ENCODE assay signal across 1 cellular context in genomic region chr11:469684-470667, GRCh38.
TF ChIP-seq lines count a peak whose summit lies in the region.

No MANE protein-coding gene starts in this region.

TF ChIP-seq in HepG2, 621 proteins besides CTCF, POLR2A, EP300 and RAD21 (continued from another document and continues in another):
- TF ChIP-seq POGZ (CRISPR knock-in tag; IDR thresholded peaks at IDR 0.05) (no peak), HNRNPL (IDR thresholded peaks at IDR 0.05; ENCODE audit: low read depth, low read length) (0 out of 2 replicates have a peak, but pooled peaks have one; percentile 29), YY1 (IDR thresholded peaks at IDR 0.05; ENCODE audit: insufficient read depth, insufficient replicate concordance, low read depth, low read length) (peak; percentile 86), U2AF2 (IDR thresholded peaks at IDR 0.05; ENCODE audit: low read depth, low read length) (no peak), ZNF431 (CRISPR knock-in tag; IDR thresholded peaks at IDR 0.05; ENCODE audit: borderline replicate concordance, low read depth) (no peak), ZNF619 (CRISPR knock-in tag; IDR thresholded peaks at IDR 0.05) (no peak; the same call in 1 of the 2 replicates), SSRP1 (CRISPR knock-in tag; IDR thresholded peaks at IDR 0.05) (no peak), STAT6 (CRISPR knock-in tag; IDR thresholded peaks at IDR 0.05; ENCODE audit: borderline replicate concordance) (no peak), IRF9 (CRISPR knock-in tag; IDR thresholded peaks at IDR 0.05; ENCODE audit: borderline replicate concordance) (0 out of 2 replicates have a peak, but pooled peaks have one; percentile 55), ZNF607 (CRISPR knock-in tag; IDR thresholded peaks at IDR 0.05; ENCODE audit: borderline replicate concordance) (peak; percentile 60; the same call in 1 of the 2 replicates), ZBTB42 (CRISPR knock-in tag; IDR thresholded peaks at IDR 0.05) (no peak), SALL1 (CRISPR knock-in tag; IDR thresholded peaks at IDR 0.05) (peak; percentile 57; the same call in 1 of the 2 replicates), ZNF430 (CRISPR knock-in tag; IDR thresholded peaks at IDR 0.05) (peak; percentile 37; the same call in 1 of the 2 replicates), SP4 (CRISPR knock-in tag; IDR thresholded peaks at IDR 0.05) (no peak), KDM6A (CRISPR knock-in tag; IDR thresholded peaks at IDR 0.05; ENCODE audit: low read depth) (0 out of 2 replicates have a peak, but pooled peaks have one; percentile 24), ZMAT5 (CRISPR knock-in tag; IDR thresholded peaks at IDR 0.05; ENCODE audit: borderline replicate concordance, low read depth) (no peak), ZBTB38 (CRISPR knock-in tag; IDR thresholded peaks at IDR 0.05) (peak; percentile 57), ZBTB3 (CRISPR knock-in tag; IDR thresholded peaks at IDR 0.05; ENCODE audit: borderline replicate concordance, low read depth) (no peak), GATAD1 (CRISPR knock-in tag; IDR thresholded peaks at IDR 0.05) (peak; percentile 52; the same call in 1 of the 2 replicates), KLF12 (CRISPR knock-in tag; IDR thresholded peaks at IDR 0.05; ENCODE audit: borderline replicate concordance) (0 out of 2 replicates have a peak, but pooled peaks have one; percentile 33), GLI4 (CRISPR knock-in tag; IDR thresholded peaks at IDR 0.05; ENCODE audit: borderline replicate concordance) (no peak), ZNF138 (CRISPR knock-in tag; IDR thresholded peaks at IDR 0.05; ENCODE audit: low read depth) (no peak), YEATS4 (CRISPR knock-in tag; IDR thresholded peaks at IDR 0.05; ENCODE audit: borderline replicate concordance) (peak; percentile 70; the same call in 1 of the 2 replicates), GABPB1 (CRISPR knock-in tag; IDR thresholded peaks at IDR 0.05) (peak; percentile 76), ZNF546 (CRISPR knock-in tag; conservative IDR thresholded peaks at IDR 0.05) (no peak), BHLHE40 (IDR thresholded peaks at IDR 0.05; ENCODE audit: low read length) (peak; percentile 77), PHF21A (CRISPR knock-in tag; IDR thresholded peaks at IDR 0.05) (peak; percentile 54; the same call in 1 of the 2 replicates), THAP11 (CRISPR knock-in tag; IDR thresholded peaks at IDR 0.05) (peak; percentile 75), SOX5 (CRISPR knock-in tag; IDR thresholded peaks at IDR 0.05; ENCODE audit: borderline replicate concordance) (peak; percentile 53; the same call in 1 of the 2 replicates), RXRB (CRISPR knock-in tag; IDR thresholded peaks at IDR 0.05; ENCODE audit: borderline replicate concordance) (peak; percentile 25; the same call in 1 of the 2 replicates), THAP9 (CRISPR knock-in tag; IDR thresholded peaks at IDR 0.05; ENCODE audit: borderline replicate concordance) (peak; percentile 98), MTA1 (CRISPR knock-in tag; IDR thresholded peaks at IDR 0.05; ENCODE audit: borderline replicate concordance) (peak; percentile 34; the same call in 1 of the 2 replicates), HNRNPH1 (optimal IDR thresholded peaks at IDR 0.05; ENCODE audit: low read depth, low read length) (no peak), TGIF2 (CRISPR knock-in tag; IDR thresholded peaks at IDR 0.05) (peak; percentile 68)
- TF ChIP-seq, protein P1, sequence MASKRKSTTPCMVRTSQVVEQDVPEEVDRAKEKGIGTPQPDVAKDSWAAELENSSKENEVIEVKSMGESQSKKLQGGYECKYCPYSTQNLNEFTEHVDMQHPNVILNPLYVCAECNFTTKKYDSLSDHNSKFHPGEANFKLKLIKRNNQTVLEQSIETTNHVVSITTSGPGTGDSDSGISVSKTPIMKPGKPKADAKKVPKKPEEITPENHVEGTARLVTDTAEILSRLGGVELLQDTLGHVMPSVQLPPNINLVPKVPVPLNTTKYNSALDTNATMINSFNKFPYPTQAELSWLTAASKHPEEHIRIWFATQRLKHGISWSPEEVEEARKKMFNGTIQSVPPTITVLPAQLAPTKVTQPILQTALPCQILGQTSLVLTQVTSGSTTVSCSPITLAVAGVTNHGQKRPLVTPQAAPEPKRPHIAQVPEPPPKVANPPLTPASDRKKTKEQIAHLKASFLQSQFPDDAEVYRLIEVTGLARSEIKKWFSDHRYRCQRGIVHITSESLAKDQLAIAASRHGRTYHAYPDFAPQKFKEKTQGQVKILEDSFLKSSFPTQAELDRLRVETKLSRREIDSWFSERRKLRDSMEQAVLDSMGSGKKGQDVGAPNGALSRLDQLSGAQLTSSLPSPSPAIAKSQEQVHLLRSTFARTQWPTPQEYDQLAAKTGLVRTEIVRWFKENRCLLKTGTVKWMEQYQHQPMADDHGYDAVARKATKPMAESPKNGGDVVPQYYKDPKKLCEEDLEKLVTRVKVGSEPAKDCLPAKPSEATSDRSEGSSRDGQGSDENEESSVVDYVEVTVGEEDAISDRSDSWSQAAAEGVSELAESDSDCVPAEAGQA (IDR thresholded peaks at IDR 0.05; ENCODE audit: low read depth) = no peak
- TF ChIP-seq, protein P1 (CRISPR knock-in tag; IDR thresholded peaks at IDR 0.05; ENCODE audit: borderline replicate concordance) = no peak
- TF ChIP-seq, protein P2, sequence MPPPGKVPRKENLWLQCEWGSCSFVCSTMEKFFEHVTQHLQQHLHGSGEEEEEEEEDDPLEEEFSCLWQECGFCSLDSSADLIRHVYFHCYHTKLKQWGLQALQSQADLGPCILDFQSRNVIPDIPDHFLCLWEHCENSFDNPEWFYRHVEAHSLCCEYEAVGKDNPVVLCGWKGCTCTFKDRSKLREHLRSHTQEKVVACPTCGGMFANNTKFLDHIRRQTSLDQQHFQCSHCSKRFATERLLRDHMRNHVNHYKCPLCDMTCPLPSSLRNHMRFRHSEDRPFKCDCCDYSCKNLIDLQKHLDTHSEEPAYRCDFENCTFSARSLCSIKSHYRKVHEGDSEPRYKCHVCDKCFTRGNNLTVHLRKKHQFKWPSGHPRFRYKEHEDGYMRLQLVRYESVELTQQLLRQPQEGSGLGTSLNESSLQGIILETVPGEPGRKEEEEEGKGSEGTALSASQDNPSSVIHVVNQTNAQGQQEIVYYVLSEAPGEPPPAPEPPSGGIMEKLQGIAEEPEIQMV (CRISPR knock-in tag; IDR thresholded peaks at IDR 0.05; ENCODE audit: low read depth) = no peak
- TF ChIP-seq, protein P3, sequence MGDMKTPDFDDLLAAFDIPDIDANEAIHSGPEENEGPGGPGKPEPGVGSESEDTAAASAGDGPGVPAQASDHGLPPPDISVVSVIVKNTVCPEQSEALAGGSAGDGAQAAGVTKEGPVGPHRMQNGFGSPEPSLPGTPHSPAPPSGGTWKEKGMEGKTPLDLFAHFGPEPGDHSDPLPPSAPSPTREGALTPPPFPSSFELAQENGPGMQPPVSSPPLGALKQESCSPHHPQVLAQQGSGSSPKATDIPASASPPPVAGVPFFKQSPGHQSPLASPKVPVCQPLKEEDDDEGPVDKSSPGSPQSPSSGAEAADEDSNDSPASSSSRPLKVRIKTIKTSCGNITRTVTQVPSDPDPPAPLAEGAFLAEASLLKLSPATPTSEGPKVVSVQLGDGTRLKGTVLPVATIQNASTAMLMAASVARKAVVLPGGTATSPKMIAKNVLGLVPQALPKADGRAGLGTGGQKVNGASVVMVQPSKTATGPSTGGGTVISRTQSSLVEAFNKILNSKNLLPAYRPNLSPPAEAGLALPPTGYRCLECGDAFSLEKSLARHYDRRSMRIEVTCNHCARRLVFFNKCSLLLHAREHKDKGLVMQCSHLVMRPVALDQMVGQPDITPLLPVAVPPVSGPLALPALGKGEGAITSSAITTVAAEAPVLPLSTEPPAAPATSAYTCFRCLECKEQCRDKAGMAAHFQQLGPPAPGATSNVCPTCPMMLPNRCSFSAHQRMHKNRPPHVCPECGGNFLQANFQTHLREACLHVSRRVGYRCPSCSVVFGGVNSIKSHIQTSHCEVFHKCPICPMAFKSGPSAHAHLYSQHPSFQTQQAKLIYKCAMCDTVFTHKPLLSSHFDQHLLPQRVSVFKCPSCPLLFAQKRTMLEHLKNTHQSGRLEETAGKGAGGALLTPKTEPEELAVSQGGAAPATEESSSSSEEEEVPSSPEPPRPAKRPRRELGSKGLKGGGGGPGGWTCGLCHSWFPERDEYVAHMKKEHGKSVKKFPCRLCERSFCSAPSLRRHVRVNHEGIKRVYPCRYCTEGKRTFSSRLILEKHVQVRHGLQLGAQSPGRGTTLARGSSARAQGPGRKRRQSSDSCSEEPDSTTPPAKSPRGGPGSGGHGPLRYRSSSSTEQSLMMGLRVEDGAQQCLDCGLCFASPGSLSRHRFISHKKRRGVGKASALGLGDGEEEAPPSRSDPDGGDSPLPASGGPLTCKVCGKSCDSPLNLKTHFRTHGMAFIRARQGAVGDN (CRISPR knock-in tag; IDR thresholded peaks at IDR 0.05) = peak; percentile 77
- TF ChIP-seq, protein P4, sequence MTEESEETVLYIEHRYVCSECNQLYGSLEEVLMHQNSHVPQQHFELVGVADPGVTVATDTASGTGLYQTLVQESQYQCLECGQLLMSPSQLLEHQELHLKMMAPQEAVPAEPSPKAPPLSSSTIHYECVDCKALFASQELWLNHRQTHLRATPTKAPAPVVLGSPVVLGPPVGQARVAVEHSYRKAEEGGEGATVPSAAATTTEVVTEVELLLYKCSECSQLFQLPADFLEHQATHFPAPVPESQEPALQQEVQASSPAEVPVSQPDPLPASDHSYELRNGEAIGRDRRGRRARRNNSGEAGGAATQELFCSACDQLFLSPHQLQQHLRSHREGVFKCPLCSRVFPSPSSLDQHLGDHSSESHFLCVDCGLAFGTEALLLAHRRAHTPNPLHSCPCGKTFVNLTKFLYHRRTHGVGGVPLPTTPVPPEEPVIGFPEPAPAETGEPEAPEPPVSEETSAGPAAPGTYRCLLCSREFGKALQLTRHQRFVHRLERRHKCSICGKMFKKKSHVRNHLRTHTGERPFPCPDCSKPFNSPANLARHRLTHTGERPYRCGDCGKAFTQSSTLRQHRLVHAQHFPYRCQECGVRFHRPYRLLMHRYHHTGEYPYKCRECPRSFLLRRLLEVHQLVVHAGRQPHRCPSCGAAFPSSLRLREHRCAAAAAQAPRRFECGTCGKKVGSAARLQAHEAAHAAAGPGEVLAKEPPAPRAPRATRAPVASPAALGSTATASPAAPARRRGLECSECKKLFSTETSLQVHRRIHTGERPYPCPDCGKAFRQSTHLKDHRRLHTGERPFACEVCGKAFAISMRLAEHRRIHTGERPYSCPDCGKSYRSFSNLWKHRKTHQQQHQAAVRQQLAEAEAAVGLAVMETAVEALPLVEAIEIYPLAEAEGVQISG (CRISPR knock-in tag; IDR thresholded peaks at IDR 0.05) = peak; percentile 52; the same call in 1 of the 2 replicates
